In the genomic region with DNA sequence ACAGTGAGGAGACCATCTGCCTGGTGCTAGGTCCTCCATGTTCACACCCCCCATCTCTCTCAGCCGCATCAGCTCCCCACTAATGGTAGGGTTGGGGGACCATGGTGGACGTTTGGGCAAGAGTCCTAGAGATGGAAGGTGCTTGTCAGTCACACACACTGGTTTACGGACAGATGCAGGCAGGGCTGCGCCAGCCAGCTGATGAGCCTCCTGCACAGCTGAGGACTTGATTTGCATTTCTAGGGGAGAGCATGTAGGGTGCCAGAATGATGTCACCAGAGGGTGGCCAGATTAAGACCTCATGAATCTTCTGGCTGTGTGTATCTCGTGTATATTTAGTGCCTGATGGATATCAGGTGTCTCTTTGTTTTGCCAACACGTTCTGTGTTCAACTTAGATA, we compare ENCODE assay signal across 1 cellular context.
TF ChIP-seq lines count a peak whose summit lies in the region.

No MANE protein-coding gene starts in this region.

TF ChIP-seq in GM23338, 12 proteins besides CTCF, POLR2A, EP300 and RAD21 (continued from another document):
- TF ChIP-seq, protein P1, sequence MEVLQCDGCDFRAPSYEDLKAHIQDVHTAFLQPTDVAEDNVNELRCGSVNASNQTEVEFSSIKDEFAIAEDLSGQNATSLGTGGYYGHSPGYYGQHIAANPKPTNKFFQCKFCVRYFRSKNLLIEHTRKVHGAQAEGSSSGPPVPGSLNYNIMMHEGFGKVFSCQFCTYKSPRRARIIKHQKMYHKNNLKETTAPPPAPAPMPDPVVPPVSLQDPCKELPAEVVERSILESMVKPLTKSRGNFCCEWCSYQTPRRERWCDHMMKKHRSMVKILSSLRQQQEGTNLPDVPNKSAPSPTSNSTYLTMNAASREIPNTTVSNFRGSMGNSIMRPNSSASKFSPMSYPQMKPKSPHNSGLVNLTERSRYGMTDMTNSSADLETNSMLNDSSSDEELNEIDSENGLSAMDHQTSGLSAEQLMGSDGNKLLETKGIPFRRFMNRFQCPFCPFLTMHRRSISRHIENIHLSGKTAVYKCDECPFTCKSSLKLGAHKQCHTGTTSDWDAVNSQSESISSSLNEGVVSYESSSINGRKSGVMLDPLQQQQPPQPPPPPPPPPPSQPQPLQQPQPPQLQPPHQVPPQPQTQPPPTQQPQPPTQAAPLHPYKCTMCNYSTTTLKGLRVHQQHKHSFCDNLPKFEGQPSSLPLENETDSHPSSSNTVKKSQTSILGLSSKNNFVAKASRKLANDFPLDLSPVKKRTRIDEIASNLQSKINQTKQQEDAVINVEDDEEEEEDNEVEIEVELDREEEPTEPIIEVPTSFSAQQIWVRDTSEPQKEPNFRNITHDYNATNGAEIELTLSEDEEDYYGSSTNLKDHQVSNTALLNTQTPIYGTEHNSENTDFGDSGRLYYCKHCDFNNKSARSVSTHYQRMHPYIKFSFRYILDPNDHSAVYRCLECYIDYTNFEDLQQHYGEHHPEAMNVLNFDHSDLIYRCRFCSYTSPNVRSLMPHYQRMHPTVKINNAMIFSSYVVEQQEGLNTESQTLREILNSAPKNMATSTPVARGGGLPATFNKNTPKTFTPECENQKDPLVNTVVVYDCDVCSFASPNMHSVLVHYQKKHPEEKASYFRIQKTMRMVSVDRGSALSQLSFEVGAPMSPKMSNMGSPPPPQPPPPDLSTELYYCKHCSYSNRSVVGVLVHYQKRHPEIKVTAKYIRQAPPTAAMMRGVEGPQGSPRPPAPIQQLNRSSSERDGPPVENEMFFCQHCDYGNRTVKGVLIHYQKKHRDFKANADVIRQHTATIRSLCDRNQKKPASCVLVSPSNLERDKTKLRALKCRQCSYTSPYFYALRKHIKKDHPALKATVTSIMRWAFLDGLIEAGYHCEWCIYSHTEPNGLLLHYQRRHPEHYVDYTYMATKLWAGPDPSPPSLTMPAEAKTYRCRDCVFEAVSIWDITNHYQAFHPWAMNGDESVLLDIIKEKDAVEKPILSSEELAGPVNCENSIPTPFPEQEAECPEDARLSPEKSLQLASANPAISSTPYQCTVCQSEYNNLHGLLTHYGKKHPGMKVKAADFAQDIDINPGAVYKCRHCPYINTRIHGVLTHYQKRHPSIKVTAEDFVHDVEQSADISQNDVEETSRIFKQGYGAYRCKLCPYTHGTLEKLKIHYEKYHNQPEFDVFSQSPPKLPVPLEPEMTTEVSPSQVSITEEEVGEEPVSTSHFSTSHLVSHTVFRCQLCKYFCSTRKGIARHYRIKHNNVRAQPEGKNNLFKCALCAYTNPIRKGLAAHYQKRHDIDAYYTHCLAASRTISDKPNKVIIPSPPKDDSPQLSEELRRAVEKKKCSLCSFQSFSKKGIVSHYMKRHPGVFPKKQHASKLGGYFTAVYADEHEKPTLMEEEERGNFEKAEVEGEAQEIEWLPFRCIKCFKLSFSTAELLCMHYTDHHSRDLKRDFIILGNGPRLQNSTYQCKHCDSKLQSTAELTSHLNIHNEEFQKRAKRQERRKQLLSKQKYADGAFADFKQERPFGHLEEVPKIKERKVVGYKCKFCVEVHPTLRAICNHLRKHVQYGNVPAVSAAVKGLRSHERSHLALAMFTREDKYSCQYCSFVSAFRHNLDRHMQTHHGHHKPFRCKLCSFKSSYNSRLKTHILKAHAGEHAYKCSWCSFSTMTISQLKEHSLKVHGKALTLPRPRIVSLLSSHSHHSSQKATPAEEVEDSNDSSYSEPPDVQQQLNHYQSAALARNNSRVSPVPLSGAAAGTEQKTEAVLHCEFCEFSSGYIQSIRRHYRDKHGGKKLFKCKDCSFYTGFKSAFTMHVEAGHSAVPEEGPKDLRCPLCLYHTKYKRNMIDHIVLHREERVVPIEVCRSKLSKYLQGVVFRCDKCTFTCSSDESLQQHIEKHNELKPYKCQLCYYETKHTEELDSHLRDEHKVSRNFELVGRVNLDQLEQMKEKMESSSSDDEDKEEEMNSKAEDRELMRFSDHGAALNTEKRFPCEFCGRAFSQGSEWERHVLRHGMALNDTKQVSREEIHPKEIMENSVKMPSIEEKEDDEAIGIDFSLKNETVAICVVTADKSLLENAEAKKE (CRISPR knock-in tag; IDR thresholded peaks at IDR 0.05): no peak
- TF ChIP-seq, protein P2, sequence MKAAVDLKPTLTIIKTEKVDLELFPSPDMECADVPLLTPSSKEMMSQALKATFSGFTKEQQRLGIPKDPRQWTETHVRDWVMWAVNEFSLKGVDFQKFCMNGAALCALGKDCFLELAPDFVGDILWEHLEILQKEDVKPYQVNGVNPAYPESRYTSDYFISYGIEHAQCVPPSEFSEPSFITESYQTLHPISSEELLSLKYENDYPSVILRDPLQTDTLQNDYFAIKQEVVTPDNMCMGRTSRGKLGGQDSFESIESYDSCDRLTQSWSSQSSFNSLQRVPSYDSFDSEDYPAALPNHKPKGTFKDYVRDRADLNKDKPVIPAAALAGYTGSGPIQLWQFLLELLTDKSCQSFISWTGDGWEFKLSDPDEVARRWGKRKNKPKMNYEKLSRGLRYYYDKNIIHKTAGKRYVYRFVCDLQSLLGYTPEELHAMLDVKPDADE (IDR thresholded peaks at IDR 0.05): no peak
- no peak for TF ChIP-seq ZNF114 (CRISPR knock-in tag; IDR thresholded peaks at IDR 0.05)
